Comparison of ENCODE assay signal across 8 cellular contexts in genomic region chr4:88457307-88458090, GRCh38. TPM values are rescaled to one million over a fixed set of nuclear protein-coding genes. Genes with fewer than 3 reads are reported as not detected.
DNase-seq lines count a peak whose midpoint lies in the region; ATAC-seq and TF ChIP-seq lines count a peak whose summit lies in the region.

No MANE protein-coding gene starts in this region.

- TF ChIP-seq CTCF in fibroblast of mammary gland (conservative IDR thresholded peaks at IDR 0.05; ENCODE audit: control insufficient read depth, insufficient read depth, low read depth, low read length) (no peak), nephron (IDR thresholded peaks at IDR 0.05; ENCODE audit: unreplicated experiment in 3 of 3) (no peak), tibial artery (IDR thresholded peaks at IDR 0.05) (no peak)

- H3K4me1 Mint-ChIP-seq in activated CD4-positive, alpha-beta memory T cell treated with anti-CD3 and anti-CD28 coated beads, Interleukin-2, amount 10 ng/mL, durations not matched to agents 7 days and 5 days = peaks cover 58% of the 10 kb centered on the region
- H3K4me1 Mint-ChIP-seq in nephron = peaks cover 3% of the 10 kb centered on the region

- peaks cover 0 to under 1% (median 0%) of the 10 kb centered on the region in 3 donors for H3K36me3 ChIP-seq in tibial artery

- no peaks in the 10 kb centered on the region for H3K9me3 ChIP-seq in tibial artery

- H3K27ac ChIP-seq in tibial artery = peak overlapping the region; percentile 88 to 90

- CTCF ChIA-PET in activated CD4-positive, alpha-beta memory T cell treated with anti-CD3 and anti-CD28 coated beads, Interleukin-2, amount 10 ng/mL, durations not matched to agents 7 days and 5 days (lab: Charles Lee) = interaction anchor here (0.8 to 2.8 kb wide), 9 partner anchors 8 to 238 kb away, joined by 3 to 19 read pairs (median 4); partner anchors contain the start of genes HERC6 and PPM1K

- peak overlapping the region; percentile 100 for H3K27ac Mint-ChIP-seq in activated CD4-positive, alpha-beta memory T cell treated with anti-CD3 and anti-CD28 coated beads, Interleukin-2, amount 10 ng/mL, durations not matched to agents 7 days and 5 days
- H3K27ac Mint-ChIP-seq in nephron = no peak overlapping the region

- ATAC-seq in GM19463 (IDR thresholded peaks at IDR 0.05; ENCODE audit: unreplicated experiment) = peak; percentile 37
- ATAC-seq in HG03469 (IDR thresholded peaks at IDR 0.05; ENCODE audit: unreplicated experiment) = peak; percentile 21

- no peaks in the 10 kb centered on the region for H3K27me3 Mint-ChIP-seq in activated CD4-positive, alpha-beta memory T cell treated with anti-CD3 and anti-CD28 coated beads, Interleukin-2, amount 10 ng/mL, durations not matched to agents 7 days and 5 days
- peaks cover 54% of the 10 kb centered on the region for H3K27me3 Mint-ChIP-seq in nephron (ENCODE audit: low read depth)

- H3K4me1 ChIP-seq in tibial artery = peaks cover 0 to 5% (median 2%) of the 10 kb centered on the region in 4 donors

- no peaks in the 10 kb centered on the region for H3K27me3 ChIP-seq in tibial artery

- peaks cover 2% of the 10 kb centered on the region for H3K9me3 Mint-ChIP-seq in activated CD4-positive, alpha-beta memory T cell treated with anti-CD3 and anti-CD28 coated beads, Interleukin-2, amount 10 ng/mL, durations not matched to agents 7 days and 5 days
- no peaks in the 10 kb centered on the region for H3K9me3 Mint-ChIP-seq in nephron

- intact Hi-C loops in tibial artery (cut with DNase I; ENCODE audit: low total_unique reads) = loop anchor here (5.0 to 10.0 kb wide), 4 partner anchors 57 to 655 kb away; partner anchors contain the start of gene TIGD2

- H3K4me3 ChIP-seq in fibroblast of mammary gland (ENCODE audit: control insufficient read depth, low read depth, low read length) = peak overlapping the region; percentile 57
- peak overlapping the region; percentile 93 to 97 for H3K4me3 ChIP-seq in tibial artery

- peaks cover 63% of the 10 kb centered on the region for H3K36me3 Mint-ChIP-seq in activated CD4-positive, alpha-beta memory T cell treated with anti-CD3 and anti-CD28 coated beads, Interleukin-2, amount 10 ng/mL, durations not matched to agents 7 days and 5 days (ENCODE audit: low read depth)
- H3K36me3 Mint-ChIP-seq in nephron (ENCODE audit: low read depth) = no peaks in the 10 kb centered on the region

- peak; percentile 52 for DNase-seq in COR-L47 (lab: John Stamatoyannopoulos, UW)
- peak; percentile 53 for DNase-seq in activated CD4-positive, alpha-beta memory T cell treated with anti-CD3 and anti-CD28 coated beads, Interleukin-2, amount 10 ng/mL, durations not matched to agents 7 days and 5 days
- DNase-seq in fibroblast of mammary gland (ENCODE audit: low read depth) = no peak
- peak; percentile 26 to 81 for DNase-seq in tibial artery
- DNase-seq in retina = no peak

- POLR2A ChIA-PET in activated CD4-positive, alpha-beta memory T cell treated with anti-CD3 and anti-CD28 coated beads, Interleukin-2, amount 10 ng/mL, durations not matched to agents 7 days and 5 days (lab: Charles Lee) = interaction anchor here (0.6 to 4.5 kb wide), 29 partner anchors 8 to 1523 kb away, joined by 3 to 106 read pairs (median 5); partner anchors contain the start of genes AFF1, HERC3, HERC6 and PPM1K

- peak overlapping the region; percentile 100 for H3K4me3 Mint-ChIP-seq in activated CD4-positive, alpha-beta memory T cell treated with anti-CD3 and anti-CD28 coated beads, Interleukin-2, amount 10 ng/mL, durations not matched to agents 7 days and 5 days
- H3K4me3 Mint-ChIP-seq in nephron = peak overlapping the region; percentile 92 to 98 (median 95)

RNA-seq across cellular contexts. Expression of gene HERC5, which starts 0.6 kb away (rescaled TPM):
- total RNA-seq in activated CD4-positive, alpha-beta memory T cell treated with anti-CD3 and anti-CD28 coated beads, Interleukin-2, amount 10 ng/mL, durations not matched to agents 7 days and 5 days = 10 to 100 TPM; 92.5 to 97.0 TPM

Comparison
In these comparisons a context has a peak if more than half of its experiments do, and no peak if none do; other contexts are left out.
1. DNase-seq: peak in COR-L47 (single experiment), activated CD4-positive, alpha-beta memory T cell treated with anti-CD3 and anti-CD28 coated beads, Interleukin-2, amount 10 ng/mL, durations not matched to agents 7 days and 5 days (single experiment) and tibial artery (2 of 2); none in fibroblast of mammary gland (single experiment) and retina (single experiment).